Comparison of ENCODE assay signal across 31 cellular contexts in the genomic region with DNA sequence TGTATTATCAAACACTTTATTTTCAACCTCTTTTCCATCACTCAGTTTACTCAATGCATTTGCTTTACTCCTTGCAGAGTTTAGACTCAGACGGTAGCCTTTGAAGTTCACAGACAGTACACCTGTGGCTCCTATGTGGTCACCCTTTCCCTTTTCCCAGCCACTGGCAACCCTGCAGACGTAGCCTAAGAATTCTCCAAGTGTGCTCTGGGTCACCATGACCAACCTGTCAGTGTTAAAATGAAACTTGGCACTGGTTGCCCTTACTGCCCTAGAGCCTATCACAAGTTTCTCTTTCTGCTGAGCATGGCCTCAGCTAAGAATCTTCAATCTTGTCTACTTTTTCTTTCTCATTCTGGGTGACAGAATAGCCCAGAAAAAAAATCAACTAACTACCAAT. TPM values are rescaled to one million over a fixed set of nuclear protein-coding genes. Genes with fewer than 3 reads are reported as not detected.
"Had no signal": no experiment of that assay in that cellular context is flagged by ENCODE, and none has a peak within 500 bp of the region (broad histone marks: within the 10 kb centered on the region; RNA-seq: fewer than 3 reads in every experiment).

No MANE protein-coding gene starts in this region.

- H3K27me3 ChIP-seq: SJCRH30 had no signal

- H3K9me3 ChIP-seq: MG63, SJCRH30 had no signal

- H3K27ac ChIP-seq: PC-9, SJCRH30, SK-N-MC had no signal

- H3K4me2 ChIP-seq: PC-9 had no signal

- H2AFZ ChIP-seq: PC-9 had no signal

- H3K4me3 ChIP-seq: MG63, PC-9, SJCRH30, SK-N-MC had no signal

- H3K36me3 ChIP-seq: MG63, SJCRH30 had no signal

- DNase-seq: Kasumi-1, MG63, NCI-H1048, NCI-H1092 treated with DMSO at 0.1 percent for 48 hours, NCI-H1417, NCI-H1436, NCI-H146, NCI-H1694, NCI-H187, NCI-H1930, NCI-H2029 treated with DMSO at 0.1 percent for 48 hours, NCI-H2081 treated with DMSO at 0.1 percent for 48 hours, NCI-H2107, NCI-H2171, NCI-H226, NCI-H446 treated with DMSO at 0.1 percent for 48 hours, NCI-H510A, NCI-H524, NCI-H526, NCI-H69, NCI-H748 treated with DMSO at 0.1 percent for 48 hours, NCI-H82, PC-9, Right ventricle myocardium superior, SHP77 treated with DMSO at 0.1 percent for 48 hours, SJCRH30 had no signal

- ATAC-seq: Panc1, SK-N-SH treated with all-trans-retinoic acid at 6 μM for 48 hours had no signal

RNA-seq across cellular contexts. Expression of a gene that starts 25.5 kb away (rescaled TPM):
- total RNA-seq: M059J, OCI-LY7 had no signal
